ENCODE assay signal across 21 cellular contexts in the genomic region with DNA sequence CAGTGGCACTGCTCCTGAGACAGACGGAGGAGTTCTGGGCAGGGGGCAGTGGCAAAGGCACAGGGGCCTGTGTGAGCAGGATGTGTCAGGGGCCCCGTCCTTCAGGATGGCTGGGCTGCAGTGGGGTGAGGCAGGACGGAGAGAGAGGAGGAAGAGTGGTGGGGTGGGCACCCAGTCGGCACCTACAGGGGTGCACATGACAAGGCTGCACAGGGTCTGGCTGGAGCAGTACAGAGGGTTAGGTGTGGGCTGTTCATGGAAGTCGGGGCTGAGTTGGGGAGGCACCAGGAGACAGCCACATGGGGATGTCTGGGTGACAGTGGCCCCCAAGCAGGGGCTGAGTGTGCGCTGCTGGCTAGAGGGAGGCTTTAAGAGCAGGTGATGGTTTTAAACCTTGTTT.
DNase-seq lines count a peak whose midpoint lies in the region; ATAC-seq and TF ChIP-seq lines count a peak whose summit lies in the region.
"Had no signal": no experiment of that assay in that cellular context is flagged by ENCODE, and none has a peak within 500 bp of the region (broad histone marks: within the 10 kb centered on the region; RNA-seq: fewer than 3 reads in every experiment).

No MANE protein-coding gene starts in this region.

- no peak overlapping the region for H3K27ac ChIP-seq in BLaER1
- no peak overlapping the region for H3K27ac ChIP-seq in CD4-positive, alpha-beta T cell (ENCODE audit: low read depth, low read length)
- H3K27ac ChIP-seq: heart right ventricle, prostate gland had no signal

- peaks cover 63% of the 10 kb centered on the region for H3K4me1 Mint-ChIP-seq in CD4-positive, alpha-beta T cell (ENCODE audit: low read depth)
- peaks cover 45 to 47% of the 10 kb centered on the region in 2 donors for H3K4me1 Mint-ChIP-seq in natural killer cell treated with Interleukin-12 subunit alpha and Interleukin-12 subunit beta and Interleukin-15 and Interleukin-18, amount 100 ng/mL, for 72 hours (ENCODE audit: low read depth in 2 of 2)

- no peak overlapping the region for H3K9ac ChIP-seq in BLaER1

- no peaks in the 10 kb centered on the region for H3K9me3 ChIP-seq in BLaER1
- H3K9me3 ChIP-seq in CD4-positive, alpha-beta T cell (ENCODE audit: control insufficient read depth, low read length), result no peaks in the 10 kb centered on the region
- H3K9me3 ChIP-seq: heart right ventricle, prostate gland, thyroid gland had no signal

- no peaks in the 10 kb centered on the region for H3K27me3 ChIP-seq in BLaER1
- H3K27me3 ChIP-seq in CD4-positive, alpha-beta T cell (ENCODE audit: control insufficient read depth, insufficient read depth, low read length), result no peaks in the 10 kb centered on the region
- H3K27me3 ChIP-seq: heart right ventricle, thyroid gland had no signal

- H3K36me3 ChIP-seq in BLaER1, result no peaks in the 10 kb centered on the region
- H3K36me3 ChIP-seq: heart right ventricle, prostate gland, thyroid gland had no signal

- no peak for DNase-seq in CD4-positive, alpha-beta T cell
- DNase-seq in activated naive CD4-positive, alpha-beta T cell treated with anti-CD3 and anti-CD28 coated beads, Interleukin-2, amount 50 U/mL, for 72 hours (ENCODE audit: low spot score in 2 of 2), result no peak
- peak; percentile 39 for DNase-seq in natural killer cell treated with Interleukin-12 subunit alpha and Interleukin-12 subunit beta and Interleukin-15 and Interleukin-18, amount 100 ng/mL, for 72 hours (ENCODE audit: low spot score)
- DNase-seq in Ammon's horn (ENCODE audit: low spot score), result no peak
- DNase-seq: aorta; central memory CD4-positive, alpha-beta T cell; DND-41; heart right ventricle; NCI-H1105; NCI-H2029; NCI-H226; NCI-H774; stimulated activated naive CD4-positive, alpha-beta T cell had no signal

- CTCF ChIA-PET in CD4-positive, alpha-beta T cell (lab: Charles Lee), result interaction anchor here (1.6 kb wide), 1 partner anchor 11 kb away, joined by 6 read pairs; no protein-coding TSS in a partner anchor

- H3K9me3 Mint-ChIP-seq in CD4-positive, alpha-beta T cell, result no peaks in the 10 kb centered on the region
- H3K9me3 Mint-ChIP-seq in activated naive CD4-positive, alpha-beta T cell treated with anti-CD3 and anti-CD28 coated beads, Interleukin-2, amount 50 U/mL, for 72 hours, result no peaks in the 10 kb centered on the region
- H3K9me3 Mint-ChIP-seq in natural killer cell treated with Interleukin-12 subunit alpha and Interleukin-12 subunit beta and Interleukin-15 and Interleukin-18, amount 100 ng/mL, for 72 hours, result no peaks in the 10 kb centered on the region
- H3K9me3 Mint-ChIP-seq: mesothelial cell of epicardium, neural crest cell had no signal

- peaks cover 83% of the 10 kb centered on the region for H4K20me1 ChIP-seq in BLaER1

- no peak for TF ChIP-seq CTCF in CD4-positive, alpha-beta T cell (IDR thresholded peaks at IDR 0.05)

- peak overlapping the region; percentile 63 for H3K27ac Mint-ChIP-seq in CD4-positive, alpha-beta T cell
- H3K27ac Mint-ChIP-seq in activated naive CD4-positive, alpha-beta T cell treated with anti-CD3 and anti-CD28 coated beads, Interleukin-2, amount 50 U/mL, for 72 hours, result peak overlapping the region; percentile 50 to 59
- H3K27ac Mint-ChIP-seq in natural killer cell treated with Interleukin-12 subunit alpha and Interleukin-12 subunit beta and Interleukin-15 and Interleukin-18, amount 100 ng/mL, for 72 hours, result peak overlapping the region; percentile 94 to 96
- H3K27ac Mint-ChIP-seq: mesothelial cell of epicardium had no signal

- H3K27me3 Mint-ChIP-seq in CD4-positive, alpha-beta T cell, result no peaks in the 10 kb centered on the region
- H3K27me3 Mint-ChIP-seq in natural killer cell treated with Interleukin-12 subunit alpha and Interleukin-12 subunit beta and Interleukin-15 and Interleukin-18, amount 100 ng/mL, for 72 hours, result no peaks in the 10 kb centered on the region

- intact Hi-C loops in CD4-positive, alpha-beta T cell (cut with DNase I, micrococcal nuclease), result no loop called here

- H3K36me3 Mint-ChIP-seq in CD4-positive, alpha-beta T cell (ENCODE audit: low read depth), result no peaks in the 10 kb centered on the region
- H3K36me3 Mint-ChIP-seq in activated naive CD4-positive, alpha-beta T cell treated with anti-CD3 and anti-CD28 coated beads, Interleukin-2, amount 50 U/mL, for 72 hours, result peaks cover 0 to 5% of the 10 kb centered on the region in 2 donors
- no peaks in the 10 kb centered on the region for H3K36me3 Mint-ChIP-seq in natural killer cell treated with Interleukin-12 subunit alpha and Interleukin-12 subunit beta and Interleukin-15 and Interleukin-18, amount 100 ng/mL, for 72 hours
- H3K36me3 Mint-ChIP-seq: mesothelial cell of epicardium had no signal

- H3K4me1 ChIP-seq in BLaER1, result peaks cover 83% of the 10 kb centered on the region
- H3K4me1 ChIP-seq: prostate gland had no signal

- H3K4me2 ChIP-seq in BLaER1, result peak overlapping the region; percentile 6; the same call in 1 of the 2 replicates

- H3K4me3 ChIP-seq in BLaER1, result no peak overlapping the region
- H3K4me3 ChIP-seq: heart right ventricle, prostate gland, thyroid gland had no signal

- no peak overlapping the region for H3K4me3 Mint-ChIP-seq in CD4-positive, alpha-beta T cell
- H3K4me3 Mint-ChIP-seq in natural killer cell treated with Interleukin-12 subunit alpha and Interleukin-12 subunit beta and Interleukin-15 and Interleukin-18, amount 100 ng/mL, for 72 hours, result no peak overlapping the region
- H3K4me3 Mint-ChIP-seq: mesothelial cell of epicardium, neural crest cell had no signal

- POLR2A ChIA-PET in CD4-positive, alpha-beta T cell (lab: Charles Lee), result interaction anchor here (10.4 kb wide), 1 partner anchor 13 kb away, joined by 106 read pairs; no protein-coding TSS in a partner anchor

- ATAC-seq in CD4-positive, alpha-beta T cell (ENCODE audit: poor library complexity), result no peak
- ATAC-seq in activated naive CD4-positive, alpha-beta T cell treated with anti-CD3 and anti-CD28 coated beads, Interleukin-2, amount 50 U/mL, for 72 hours, result no peak
- no peak for ATAC-seq in natural killer cell treated with Interleukin-12 subunit alpha and Interleukin-12 subunit beta and Interleukin-15 and Interleukin-18, amount 100 ng/mL, for 72 hours
- ATAC-seq in GM18858 (IDR thresholded peaks at IDR 0.05; ENCODE audit: unreplicated experiment) (no peak), GM19328 (IDR thresholded peaks at IDR 0.05; ENCODE audit: unreplicated experiment) (no peak)
- ATAC-seq: activated CD4-positive, CD25-positive, alpha-beta regulatory T cell treated with anti-CD3 and anti-CD28 coated beads, Interleukin-2, amount 50 U/mL, for 24 hours; heart right ventricle had no signal
